ENCODE assay signal across 23 cellular contexts in the genomic region with DNA sequence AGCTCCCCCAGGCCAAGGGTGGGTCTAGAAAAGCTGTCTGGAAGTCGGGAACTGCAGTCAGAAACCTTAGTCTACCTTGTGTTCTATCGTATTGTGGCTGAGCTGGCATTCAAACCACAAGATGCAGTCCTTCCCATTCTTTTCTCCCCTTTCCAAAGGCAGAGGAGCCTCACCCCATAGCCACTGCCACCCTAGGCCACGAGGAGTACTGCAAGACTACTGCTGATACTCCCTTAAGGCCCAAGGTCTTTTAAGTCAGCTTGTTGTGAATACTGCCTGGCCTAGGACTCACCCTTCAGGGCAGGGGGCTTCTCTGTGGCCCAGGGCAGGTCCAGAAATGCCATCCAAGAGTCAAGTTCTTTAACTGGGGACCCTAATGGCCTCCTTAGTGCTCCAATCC.
A peak's percentile ranks its signal among the peaks of the same experiment; 100 is the strongest.
DNase-seq lines count a peak whose midpoint lies in the region; ATAC-seq and TF ChIP-seq lines count a peak whose summit lies in the region.
"Had no signal": no experiment of that assay in that cellular context is flagged by ENCODE, and none has a peak within 500 bp of the region (broad histone marks: within the 10 kb centered on the region; RNA-seq: fewer than 3 reads in every experiment).

No MANE protein-coding gene starts in this region.

- H3K27ac ChIP-seq in breast epithelium (no peak overlapping the region), endodermal cell (ENCODE audit: low read depth, low read length) (no peak overlapping the region), esophagus squamous epithelium (no peak overlapping the region)

- no peak overlapping the region for H3K27ac Mint-ChIP-seq in MCF 10A (ENCODE audit: low read depth, unreplicated experiment)
- H3K27ac Mint-ChIP-seq in endodermal cell: no peak overlapping the region
- H3K27ac Mint-ChIP-seq: CD8-positive, alpha-beta T cell had no signal

- H3K9ac ChIP-seq in endodermal cell (ENCODE audit: extremely low read depth, low read length, poor library complexity, severe bottlenecking): no peak overlapping the region
- H3K9ac ChIP-seq: SK-N-SH had no signal

- WGBS in endodermal cell (ENCODE audit: insufficient coverage in 1 of 2, insufficient read length in 1 of 2), 2 experiments: 76 to 100% methylated on average over 3 of the region's 3 CpGs
- WGBS in lower leg skin, 2 donors: 64 to 68% methylated on average over 3 of the region's 3 CpGs
- 44 to 47% methylated on average over 3 of the region's 3 CpGs for WGBS in esophagus squamous epithelium, 2 donors

- no peak for TF ChIP-seq CTCF in MCF 10A (IDR thresholded peaks at IDR 0.05; ENCODE audit: unreplicated experiment)
- no peak for TF ChIP-seq CTCF in breast epithelium (IDR thresholded peaks at IDR 0.05)
- peak; percentile 66 for TF ChIP-seq CTCF in endodermal cell (conservative IDR thresholded peaks at IDR 0.05)
- no peak for TF ChIP-seq CTCF in lower leg skin (IDR thresholded peaks at IDR 0.05)
- no peak for TF ChIP-seq CTCF in esophagus squamous epithelium (IDR thresholded peaks at IDR 0.05)

- H3K36me3 Mint-ChIP-seq in MCF 10A (ENCODE audit: insufficient read depth, unreplicated experiment) (no peaks in the 10 kb centered on the region), endodermal cell (ENCODE audit: low read depth) (no peaks in the 10 kb centered on the region)
- H3K36me3 Mint-ChIP-seq: CD8-positive, alpha-beta T cell had no signal

- H3K4me3 ChIP-seq in breast epithelium (no peak overlapping the region), endodermal cell (ENCODE audit: low read length) (no peak overlapping the region), lower leg skin (ENCODE audit: low read depth, poor library complexity, severe bottlenecking) (no peak overlapping the region), esophagus squamous epithelium (no peak overlapping the region)
- H3K4me3 ChIP-seq: GM12878 had no signal

- no peaks in the 10 kb centered on the region for H3K4me1 Mint-ChIP-seq in MCF 10A (ENCODE audit: insufficient read depth, unreplicated experiment)
- no peaks in the 10 kb centered on the region for H3K4me1 Mint-ChIP-seq in endodermal cell

- H3K27me3 Mint-ChIP-seq in MCF 10A (ENCODE audit: insufficient read depth, unreplicated experiment): no peaks in the 10 kb centered on the region
- H3K27me3 Mint-ChIP-seq in endodermal cell (ENCODE audit: insufficient read depth): no peaks in the 10 kb centered on the region

- H3K9me3 ChIP-seq in breast epithelium: peaks cover 9 to 32% of the 10 kb centered on the region in 2 donors
- peaks cover 3% of the 10 kb centered on the region for H3K9me3 ChIP-seq in endodermal cell (ENCODE audit: control insufficient read depth, low read length)
- peaks cover 0 to 15% (median 9%) of the 10 kb centered on the region in 3 donors for H3K9me3 ChIP-seq in esophagus squamous epithelium

- POLR2A ChIA-PET in MCF 10A (lab: Yijun Ruan, JAX): no interaction called here

- no peak overlapping the region for H3K4me3 Mint-ChIP-seq in MCF 10A (ENCODE audit: unreplicated experiment)
- H3K4me3 Mint-ChIP-seq in endodermal cell: no peak overlapping the region
- H3K4me3 Mint-ChIP-seq: CD8-positive, alpha-beta T cell had no signal

- no peak for TF ChIP-seq POLR2A in breast epithelium (IDR thresholded peaks at IDR 0.05)
- TF ChIP-seq POLR2A in lower leg skin (IDR thresholded peaks at IDR 0.05): no peak
- TF ChIP-seq POLR2A in esophagus squamous epithelium (IDR thresholded peaks at IDR 0.05): no peak

- DNase-seq in MCF 10A (ENCODE audit: unreplicated experiment) (peak; percentile 5), breast epithelium (ENCODE audit: low spot score in 2 of 2) (no peak), NCI-H69 (lab: John Stamatoyannopoulos, UW) (peak; percentile 8), endodermal cell (peak; percentile 81), lower leg skin (ENCODE audit: low spot score in 2 of 2) (no peak), HuH-7 (ENCODE audit: low spot score) (no peak), esophagus squamous epithelium (lab: John Stamatoyannopoulos, UW) (no peak)
- DNase-seq: Calu3; CD8-positive, alpha-beta T cell; DMS79 treated with DMSO at 0.1 percent for 48 hours; GDM1; GOT3; IMR-90; Kasumi-1; MM.1S; NCI-H1105; NCI-H2081; NCI-H2171 treated with DMSO at 0.1 percent for 48 hours; NCI-H774; SHP77 treated with DMSO at 0.1 percent for 48 hours; SK-N-SH had no signal

- intact Hi-C loops in MCF 10A (cut with micrococcal nuclease) (no loop called here), breast epithelium (cut with DNase I; ENCODE audit: low total_unique reads) (no loop called here), lower leg skin (cut with DNase I; ENCODE audit: low total_unique reads) (no loop called here), esophagus squamous epithelium (cut with DNase I) (no loop called here)

- H3K36me3 ChIP-seq in breast epithelium: no peaks in the 10 kb centered on the region
- no peaks in the 10 kb centered on the region for H3K36me3 ChIP-seq in endodermal cell (ENCODE audit: control insufficient read depth, insufficient read depth, low read length)
- no peaks in the 10 kb centered on the region for H3K36me3 ChIP-seq in esophagus squamous epithelium

- H3K27me3 ChIP-seq in breast epithelium (no peaks in the 10 kb centered on the region), endodermal cell (ENCODE audit: control insufficient read depth, insufficient read depth, low read length, poor library complexity, severe bottlenecking) (no peaks in the 10 kb centered on the region), esophagus squamous epithelium (no peaks in the 10 kb centered on the region)

- no peaks in the 10 kb centered on the region for H3K4me1 ChIP-seq in breast epithelium
- no peaks in the 10 kb centered on the region for H3K4me1 ChIP-seq in endodermal cell (ENCODE audit: control insufficient read depth, insufficient read depth, low read length)
- no peaks in the 10 kb centered on the region for H3K4me1 ChIP-seq in esophagus squamous epithelium

- CTCF ChIA-PET in MCF 10A (lab: Yijun Ruan, JAX): no interaction called here

- H3K9me3 Mint-ChIP-seq in MCF 10A (ENCODE audit: unreplicated experiment) (peaks cover 10% of the 10 kb centered on the region), endodermal cell (peaks cover 5% of the 10 kb centered on the region)

- no peak for ATAC-seq in GM18519 (IDR thresholded peaks at IDR 0.05; ENCODE audit: low FRiP score, unreplicated experiment)
- ATAC-seq: CD8-positive, alpha-beta T cell; GM12878 had no signal

- no TSS peak for BruUV-seq in MCF 10A (replicated peaks; lab: Mats Ljungman, UMichigan)

Comparison
In these comparisons a context has a peak if more than half of its experiments do, and no peak if none do; other contexts are left out.
1. DNase-seq: peak in MCF 10A (single experiment), NCI-H69 (single experiment) and endodermal cell (single experiment); none in breast epithelium (0 of 2), lower leg skin (0 of 2), HuH-7 (single experiment) and esophagus squamous epithelium (single experiment).